8 cellular contexts compared by ENCODE assay signal in genomic region chr20:45290677-45291355, GRCh38.
DNase-seq lines count a peak whose midpoint lies in the region; ATAC-seq and TF ChIP-seq lines count a peak whose summit lies in the region.

No MANE protein-coding gene starts in this region.

- peak; percentile 82 for TF ChIP-seq CTCF in AG04449 (IDR thresholded peaks at IDR 0.05; ENCODE audit: insufficient read depth, low read length, missing control alignments)

- CTCF ChIA-PET in AG04449 (lab: Yijun Ruan, JAX) = interaction anchor here (0.7 to 8.9 kb wide), 57 partner anchors 8 to 544 kb away, joined by 3 to 183 read pairs (median 5); partner anchors contain the start of genes KCNS1, MATN4, PIGT and RBPJL

- POLR2A ChIA-PET in AG04449 (lab: Yijun Ruan, JAX) = no interaction called here

- DNase-seq in AG04449 (ENCODE audit: low read depth, low spot score) = no peak
- peak; percentile 79 for DNase-seq in GM19240 (ENCODE audit: insufficient read length, low spot score)
- DNase-seq in NCI-H2227 treated with DMSO at 0.1 percent for 48 hours (lab: John Stamatoyannopoulos, UW) = peak; percentile 73
- DNase-seq in central memory CD4-positive, alpha-beta T cell = peak; percentile 45
- DNase-seq in kidney tubule cell (ENCODE audit: low spot score) = peak; percentile 83
- peak; percentile 40 for DNase-seq in stimulated activated CD4-positive, alpha-beta T cell treated with anti-CD3 and anti-CD28 coated beads, Interleukin-2, amount 100 ng/mL, for 4 hours (ENCODE audit: low read depth)

- peak; percentile 14 to 26 for ATAC-seq in activated CD4-positive, CD25-positive, alpha-beta regulatory T cell treated with anti-CD3 and anti-CD28 coated beads, Interleukin-2, amount 50 U/mL, for 24 hours
- no peak for ATAC-seq in GM19023 (IDR thresholded peaks at IDR 0.05; ENCODE audit: unreplicated experiment)

- H3K4me3 ChIP-seq in AG04449 (ENCODE audit: low read depth, low read length) = no peak overlapping the region
